In the genomic region with DNA sequence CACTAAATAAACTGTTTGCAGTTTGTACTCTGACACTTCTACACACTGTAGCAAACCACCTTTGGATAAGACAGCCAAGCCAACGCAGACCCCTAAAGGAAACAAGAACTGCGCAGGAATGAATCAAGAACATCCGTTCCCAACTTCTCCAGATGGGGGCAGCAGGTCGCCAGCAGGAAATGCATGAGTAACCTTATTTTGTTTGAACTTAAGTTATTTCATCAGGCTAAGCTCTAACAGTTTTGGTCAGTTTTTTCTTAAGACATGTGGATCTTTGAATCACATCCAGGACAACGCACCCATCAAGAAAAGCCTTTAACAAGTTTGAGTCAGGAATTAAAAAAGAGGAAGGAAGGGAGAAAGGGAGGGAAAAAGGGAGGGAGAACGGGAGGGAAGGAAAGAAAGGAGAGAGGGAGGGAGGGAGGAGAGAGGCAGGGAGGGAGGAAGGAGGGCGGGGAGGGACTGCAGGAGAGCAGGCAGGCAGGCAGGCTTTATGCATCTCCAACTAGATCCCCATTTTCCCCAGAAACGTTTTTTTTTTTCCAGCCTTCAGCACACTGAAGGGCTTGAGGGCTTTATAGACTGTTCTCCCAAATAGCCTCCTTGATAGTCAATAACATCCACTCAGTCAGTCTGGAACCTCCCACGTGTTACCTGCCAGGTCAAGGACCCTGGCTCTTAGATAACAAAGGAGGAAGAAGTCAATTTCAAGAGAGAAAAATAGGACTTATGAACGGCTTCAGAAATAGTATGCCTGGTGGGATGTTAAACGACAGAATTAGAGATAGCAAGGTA, we compare ENCODE assay signal across 8 cellular contexts. TPM values are rescaled to one million over a fixed set of nuclear protein-coding genes. Genes with fewer than 3 reads are reported as not detected.
DNase-seq lines count a peak whose midpoint lies in the region; ATAC-seq and TF ChIP-seq lines count a peak whose summit lies in the region.

No MANE protein-coding gene starts in this region.

- H3K36me3 ChIP-seq in right atrium auricular region (no peaks in the 10 kb centered on the region), vagina (no peaks in the 10 kb centered on the region)

- TF ChIP-seq POLR2A in vagina (IDR thresholded peaks at IDR 0.05): no peak

- TF ChIP-seq CTCF in right atrium auricular region (IDR thresholded peaks at IDR 0.05) (peak in 1 of 2 donors; percentile 71), vagina (IDR thresholded peaks at IDR 0.05) (peak; percentile 30 to 62 (median 56))

- intact Hi-C loops in vagina (cut with DNase I): no loop called here

- no peaks in the 10 kb centered on the region for H3K9me3 Mint-ChIP-seq in T-cell

- no peaks in the 10 kb centered on the region for H3K36me3 Mint-ChIP-seq in T-cell

- H3K27ac Mint-ChIP-seq in T-cell: peak overlapping the region; percentile 49 to 73

- H3K27me3 ChIP-seq in right atrium auricular region (no peaks in the 10 kb centered on the region), vagina (no peaks in the 10 kb centered on the region)

- peaks cover 3% of the 10 kb centered on the region in 2 donors for H3K27me3 Mint-ChIP-seq in T-cell

- H3K27ac ChIP-seq in right atrium auricular region (peak overlapping the region; percentile 53 to 55), vagina (peak overlapping the region; percentile 72)

- peak; percentile 77 to 90 (median 80) for ATAC-seq in T-cell (replicated peaks in 1 of 4)
- no peak for ATAC-seq in HG03025 (IDR thresholded peaks at IDR 0.05; ENCODE audit: low FRiP score, unreplicated experiment)

- peaks cover 8 to 12% (median 8%) of the 10 kb centered on the region in 3 donors for H3K4me1 Mint-ChIP-seq in T-cell

- POLR2A ChIA-PET in T-cell (lab: Charles Lee): interaction anchor here (0.6 kb wide), 2 partner anchors 380 to 837 kb away, joined by 3 to 7 read pairs; a partner anchor contains a TSS

- DNase-seq in GM04503 (ENCODE audit: low read depth) (peak; percentile 47), NCI-H1105 (lab: John Stamatoyannopoulos, UW) (peak; percentile 5), T-cell (peak; percentile 13 to 65 (median 50)), amygdala (lab: John Stamatoyannopoulos, UW) (peak in 45 of 56 donors; percentile 0 to 73 (median 20)), right atrium auricular region (ENCODE audit: low spot score) (peak; percentile 83), putamen (ENCODE audit: low spot score) (peak; percentile 70), vagina (ENCODE audit: extremely low spot score in 2 of 2) (no peak)

- H3K4me1 ChIP-seq in right atrium auricular region (peaks cover 0 to 12% of the 10 kb centered on the region in 2 donors), vagina (peaks cover 10% of the 10 kb centered on the region)

- CTCF ChIA-PET in T-cell (lab: Charles Lee): interaction anchor here (0.6 to 3.8 kb wide), 59 partner anchors 9 to 1313 kb away, joined by 3 to 79 read pairs (median 4); a partner anchor contains a TSS

- peak overlapping the region in 1 of 2 donors; percentile 32 for H3K4me3 ChIP-seq in right atrium auricular region
- peak overlapping the region; percentile 13 to 22 for H3K4me3 ChIP-seq in vagina

- peak overlapping the region; percentile 66 to 76 (median 67) for H3K4me3 Mint-ChIP-seq in T-cell

- H3K9me3 ChIP-seq in right atrium auricular region: no peaks in the 10 kb centered on the region
- no peaks in the 10 kb centered on the region for H3K9me3 ChIP-seq in vagina

RNA-seq across cellular contexts. Expression of a gene that starts 22.2 kb away (rescaled TPM):
- 1 to 10 TPM in 1 of 5 donors, under 1 TPM in 2, not detected in 2; 0.38 to 1.6 (median 0.76) TPM for total RNA-seq in T-cell
- not detected for total RNA-seq in right atrium auricular region
- total RNA-seq in vagina: not detected

Comparison
In these comparisons a context has a peak if more than half of its experiments do, and no peak if none do; other contexts are left out.
1. DNase-seq: peak in GM04503 (single experiment), NCI-H1105 (single experiment), T-cell (34 of 34), amygdala (45 of 56), right atrium auricular region (single experiment) and putamen (single experiment); none in vagina (0 of 2).